1 cellular context compared by ENCODE assay signal in genomic region chr16:88260146-88260545, GRCh38.
TF ChIP-seq lines count a peak whose summit lies in the region.

No MANE protein-coding gene starts in this region.

TF ChIP-seq in K562, 482 proteins besides CTCF, POLR2A, EP300 and RAD21:
- 0 out of 2 replicates have a peak, but pooled peaks have one; percentile 15 for TF ChIP-seq L3MBTL2 (IDR thresholded peaks at IDR 0.05)
